In genomic region chr22:25404556-25404922, GRCh38 we compare ENCODE assay signal across 8 cellular contexts.
DNase-seq lines count a peak whose midpoint lies in the region; ATAC-seq and TF ChIP-seq lines count a peak whose summit lies in the region.

No MANE protein-coding gene starts in this region.

- peaks cover 22% of the 10 kb centered on the region for H3K4me1 Mint-ChIP-seq in glutamatergic neuron (ENCODE audit: low read depth, unreplicated experiment)

- TF ChIP-seq CTCF in AG04450 (IDR thresholded peaks at IDR 0.05; ENCODE audit: low read depth, low read length) (no peak), WI38 (IDR thresholded peaks at IDR 0.05; ENCODE audit: low read depth, low read length) (no peak), glutamatergic neuron (IDR thresholded peaks at IDR 0.05; ENCODE audit: partially characterized antibody, unreplicated experiment) (no peak)

- no peaks in the 10 kb centered on the region for H3K9me3 ChIP-seq in AG04450 (ENCODE audit: control insufficient read depth, insufficient read depth, low read length)

- no peaks in the 10 kb centered on the region for H3K36me3 Mint-ChIP-seq in glutamatergic neuron (ENCODE audit: unreplicated experiment)

- DNase-seq in AG04450 (ENCODE audit: low read depth, low spot score) (no peak), glutamatergic neuron (no peak), retina (peak; percentile 56), NCI-H2081 treated with DMSO at 0.1 percent for 48 hours (lab: John Stamatoyannopoulos, UW) (no peak), NCI-H82 (lab: John Stamatoyannopoulos, UW) (no peak)

- H3K27ac ChIP-seq in AG04450 (ENCODE audit: low read depth, low read length): no peak overlapping the region

- peaks cover 12% of the 10 kb centered on the region for H3K9me3 Mint-ChIP-seq in glutamatergic neuron (ENCODE audit: unreplicated experiment)

- H3K27me3 ChIP-seq in AG04450 (ENCODE audit: control insufficient read depth, insufficient read depth, low read length): no peaks in the 10 kb centered on the region

- H3K27me3 Mint-ChIP-seq in glutamatergic neuron (ENCODE audit: unreplicated experiment): peaks cover 14% of the 10 kb centered on the region

- H3K4me3 Mint-ChIP-seq in glutamatergic neuron (ENCODE audit: unreplicated experiment): peak overlapping the region; percentile 93

- H3K27ac Mint-ChIP-seq in glutamatergic neuron (ENCODE audit: unreplicated experiment): no peak overlapping the region

- H3K4me3 ChIP-seq in AG04450 (ENCODE audit: low read depth, low read length) (peak overlapping the region; percentile 69), WI38 (ENCODE audit: low read depth, low read length) (peak overlapping the region; percentile 77)

- POLR2A ChIA-PET in AG04450 (lab: Yijun Ruan, JAX): no interaction called here

- ATAC-seq in GM21515 (IDR thresholded peaks at IDR 0.05; ENCODE audit: unreplicated experiment) (peak; percentile 14), GM21526 (IDR thresholded peaks at IDR 0.05; ENCODE audit: low FRiP score, unreplicated experiment) (no peak)

- CTCF ChIA-PET in AG04450 (lab: Charles Lee): interaction anchor here (0.5 to 1.3 kb wide), 2 partner anchors 43 to 54 kb away, joined by 3 to 7 read pairs; no protein-coding TSS in a partner anchor
